ENCODE assay signal across 9 cellular contexts in the genomic region with DNA sequence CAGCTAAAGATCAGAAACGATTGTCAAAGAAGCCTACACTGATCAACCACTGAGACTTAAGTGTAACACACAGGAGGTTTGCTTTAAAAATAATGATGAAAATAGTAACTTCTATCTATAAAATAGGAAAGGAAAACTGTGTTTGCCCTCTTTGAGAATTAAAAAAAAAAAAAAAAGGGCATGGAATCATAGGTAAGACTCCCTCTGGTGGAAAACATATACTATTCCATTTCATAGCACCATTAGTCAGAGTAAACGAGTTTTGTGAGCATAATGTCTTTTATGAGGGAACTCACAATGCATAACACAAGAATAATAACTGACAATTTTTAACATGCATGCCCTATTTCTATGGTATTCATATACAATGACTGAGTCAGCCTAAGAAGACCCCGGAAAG. TPM values are rescaled to one million over a fixed set of nuclear protein-coding genes. Genes with fewer than 3 reads are reported as not detected.
DNase-seq lines count a peak whose midpoint lies in the region; ATAC-seq and TF ChIP-seq lines count a peak whose summit lies in the region.
"Had no signal": no experiment of that assay in that cellular context is flagged by ENCODE, and none has a peak within 500 bp of the region (broad histone marks: within the 10 kb centered on the region; RNA-seq: fewer than 3 reads in every experiment).

No MANE protein-coding gene starts in this region.

- no peak overlapping the region for H3K27ac ChIP-seq in parathyroid adenoma
- H3K27ac ChIP-seq: BLaER1 had no signal

- H3K4me2 ChIP-seq in parathyroid adenoma (ENCODE audit: low read length), result no peak overlapping the region
- H3K4me2 ChIP-seq: BLaER1 had no signal

- no peaks in the 10 kb centered on the region for H3K9me3 Mint-ChIP-seq in chondrocyte (ENCODE audit: low read depth)

- no peaks in the 10 kb centered on the region for H3K79me2 ChIP-seq in parathyroid adenoma

- H3K36me3 ChIP-seq in parathyroid adenoma (ENCODE audit: control insufficient read depth, insufficient read depth, low read length), result no peaks in the 10 kb centered on the region

- DNase-seq in NCI-H1092 treated with DMSO at 0.1 percent for 48 hours (lab: John Stamatoyannopoulos, UW) (peak; percentile 22), NCI-H1092 (lab: John Stamatoyannopoulos, UW) (no peak), NCI-H2081 treated with DMSO at 0.1 percent for 48 hours (lab: John Stamatoyannopoulos, UW) (peak; percentile 51), chondrocyte (ENCODE audit: low spot score) (no peak)
- DNase-seq in stimulated activated naive CD8-positive, alpha-beta T cell treated with anti-CD3 and anti-CD28 coated beads, Interleukin-15, Interleukin-2, amounts not matched to agents 100 U/mL and 50 U/mL, for 24 hours, result no peak

- no peaks in the 10 kb centered on the region for H3K9me3 ChIP-seq in parathyroid adenoma (ENCODE audit: control insufficient read depth, low read length)
- H3K9me3 ChIP-seq: BLaER1 had no signal

- no peaks in the 10 kb centered on the region for H3K4me1 ChIP-seq in parathyroid adenoma
- H3K4me1 ChIP-seq: BLaER1 had no signal

- ATAC-seq in GM18519 (IDR thresholded peaks at IDR 0.05; ENCODE audit: low FRiP score, unreplicated experiment), result no peak
- ATAC-seq in HG03354 (IDR thresholded peaks at IDR 0.05; ENCODE audit: poor library complexity, severe bottlenecking, unreplicated experiment), result no peak
- ATAC-seq in stimulated activated naive CD8-positive, alpha-beta T cell treated with anti-CD3 and anti-CD28 coated beads, Interleukin-15, Interleukin-2, amounts not matched to agents 100 U/mL and 50 U/mL, for 24 hours, result no peak

- H2AFZ ChIP-seq in parathyroid adenoma, result no peak overlapping the region

- peaks cover 26% of the 10 kb centered on the region for H3K36me3 Mint-ChIP-seq in chondrocyte (ENCODE audit: low read depth)

- H3K4me3 Mint-ChIP-seq in chondrocyte (ENCODE audit: unreplicated experiment), result no peak overlapping the region

- H3K9ac ChIP-seq in parathyroid adenoma, result no peak overlapping the region
- H3K9ac ChIP-seq: BLaER1 had no signal

- H3K27me3 Mint-ChIP-seq in chondrocyte (ENCODE audit: low read depth), result no peaks in the 10 kb centered on the region

- no peaks in the 10 kb centered on the region for H3K27me3 ChIP-seq in parathyroid adenoma (ENCODE audit: control insufficient read depth, insufficient read depth, low read length)
- H3K27me3 ChIP-seq: BLaER1 had no signal

- H3K27ac Mint-ChIP-seq in chondrocyte (ENCODE audit: unreplicated experiment), result no peak overlapping the region

- peaks cover 14% of the 10 kb centered on the region for H3K4me1 Mint-ChIP-seq in chondrocyte (ENCODE audit: low read depth)

- peak; percentile 82 for TF ChIP-seq CTCF in chondrocyte (IDR thresholded peaks at IDR 0.05)
- TF ChIP-seq CTCF in parathyroid adenoma (IDR thresholded peaks at IDR 0.05), result peak; percentile 26

- no peak overlapping the region for H3K4me3 ChIP-seq in parathyroid adenoma (ENCODE audit: low read depth, low read length)
- H3K4me3 ChIP-seq: BLaER1 had no signal

RNA-seq across cellular contexts. Expression of a gene that starts 36.3 kb away (rescaled TPM):
- total RNA-seq in chondrocyte, result 139 to 144 TPM (median 142 TPM) in 3 replicates

Comparison
In these comparisons a context has a peak if more than half of its experiments do, and no peak if none do; other contexts are left out.
1. DNase-seq: peak in NCI-H1092 treated with DMSO at 0.1 percent for 48 hours (single experiment) and NCI-H2081 treated with DMSO at 0.1 percent for 48 hours (single experiment); none in NCI-H1092 (single experiment), chondrocyte (single experiment) and stimulated activated naive CD8-positive, alpha-beta T cell treated with anti-CD3 and anti-CD28 coated beads, Interleukin-15, Interleukin-2, amounts not matched to agents 100 U/mL and 50 U/mL, for 24 hours (single experiment).